In the genomic region with DNA sequence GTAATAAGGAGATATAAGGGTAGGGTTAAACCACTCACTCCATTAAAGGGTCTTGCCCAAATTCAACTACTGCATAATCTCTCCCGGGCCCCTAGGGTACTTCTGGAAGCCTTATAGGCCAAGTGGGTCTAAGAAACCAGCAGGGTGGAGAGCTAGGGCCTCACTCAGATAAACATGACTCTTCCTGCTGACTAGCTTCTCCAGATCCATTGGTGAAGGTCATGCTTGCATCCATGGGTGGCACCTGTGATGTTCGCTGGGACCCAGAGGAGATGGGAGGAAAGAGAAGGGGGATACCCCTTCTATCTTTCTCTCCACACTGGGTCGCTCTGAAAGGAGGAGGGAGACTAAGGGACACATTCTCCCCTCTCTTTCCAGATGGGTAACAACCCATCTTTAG, we compare ENCODE assay signal across 35 cellular contexts. TPM values are rescaled to one million over a fixed set of nuclear protein-coding genes. Genes with fewer than 3 reads are reported as not detected.
"Had no signal": no experiment of that assay in that cellular context is flagged by ENCODE, and none has a peak within 500 bp of the region (broad histone marks: within the 10 kb centered on the region; RNA-seq: fewer than 3 reads in every experiment).

No MANE protein-coding gene starts in this region.

- H2AFZ ChIP-seq: parathyroid adenoma had no signal

- H3K27me3 ChIP-seq: esophagus squamous epithelium, heart right ventricle, left lung, stomach, testis, tibial artery had no signal

- FAIRE-seq: endometrium, islet of Langerhans had no signal

- H3K4me2 ChIP-seq: smooth muscle cell had no signal

- H3K4me3 ChIP-seq: esophagus squamous epithelium, heart right ventricle, left lung, mucosa of descending colon, smooth muscle cell, stomach, testis, tibial artery had no signal

- H3K79me2 ChIP-seq: parathyroid adenoma had no signal

- DNase-seq: cortex of kidney; effector memory CD8-positive, alpha-beta T cell; esophagus squamous epithelium; foreskin melanocyte; glutamatergic neuron; heart right ventricle; hippocampal formation; left cardiac atrium; left lung; mesenchymal stem cell; mucosa of descending colon; naive B cell; stimulated activated CD4-positive, alpha-beta T cell treated with anti-CD3 and anti-CD28 coated beads, Interleukin-2, amount 100 ng/mL, for 24 hours; stimulated activated CD4-positive, alpha-beta T cell treated with anti-CD3 and anti-CD28 coated beads, Interleukin-4, amount 100 ng/mL, for 24 hours; stimulated activated naive CD4-positive, alpha-beta T cell treated with Interleukin-2 at 50 U/mL for 16 hours; stomach; testis; tibial artery had no signal

- H3K9ac ChIP-seq: parathyroid adenoma had no signal

- H3K4me1 ChIP-seq: heart right ventricle, left lung, stomach, testis, tibial artery had no signal

- H3K36me3 ChIP-seq: esophagus squamous epithelium, heart right ventricle, left lung, stomach had no signal

- H3K9me3 ChIP-seq: testis had no signal

- H3K27ac ChIP-seq: esophagus squamous epithelium, heart right ventricle, left lung, parathyroid adenoma, stomach, testis, tibial artery had no signal

- ATAC-seq: effector memory CD8-positive, alpha-beta T cell; heart right ventricle; left cardiac atrium; left lung; mucosa of descending colon; natural killer cell treated with Interleukin-12 subunit alpha and Interleukin-12 subunit beta and Interleukin-15 and Interleukin-18, amount 100 ng/mL, for 72 hours; sciatic nerve; stimulated activated effector memory CD8-positive, alpha-beta T cell treated with anti-CD3 and anti-CD28 coated beads, Interleukin-12 subunit alpha, Interleukin-12 subunit beta, amount 100 ng/mL, for 72 hours had no signal

RNA-seq across cellular contexts. Expression of gene HIGD1C, which starts 36.1 kb away (rescaled TPM):
- total RNA-seq: dermis microvascular lymphatic vessel endothelial cell; esophagus squamous epithelium; heart right ventricle; kidney epithelial cell; left cardiac atrium; left lung; lower leg skin; lung microvascular endothelial cell; mesothelial cell of epicardium; mucosa of descending colon; natural killer cell treated with Interleukin-12 subunit alpha and Interleukin-12 subunit beta and Interleukin-15 and Interleukin-18, amount 100 ng/mL, for 72 hours; neural crest cell; osteoblast; progenitor cell of endocrine pancreas; sciatic nerve; smooth muscle cell; stomach; subcutaneous adipose tissue; testis; urinary bladder had no signal
- polyA plus RNA-seq: heart right ventricle, smooth muscle cell, stomach, urinary bladder had no signal
